1 cellular context compared by ENCODE assay signal in the genomic region with DNA sequence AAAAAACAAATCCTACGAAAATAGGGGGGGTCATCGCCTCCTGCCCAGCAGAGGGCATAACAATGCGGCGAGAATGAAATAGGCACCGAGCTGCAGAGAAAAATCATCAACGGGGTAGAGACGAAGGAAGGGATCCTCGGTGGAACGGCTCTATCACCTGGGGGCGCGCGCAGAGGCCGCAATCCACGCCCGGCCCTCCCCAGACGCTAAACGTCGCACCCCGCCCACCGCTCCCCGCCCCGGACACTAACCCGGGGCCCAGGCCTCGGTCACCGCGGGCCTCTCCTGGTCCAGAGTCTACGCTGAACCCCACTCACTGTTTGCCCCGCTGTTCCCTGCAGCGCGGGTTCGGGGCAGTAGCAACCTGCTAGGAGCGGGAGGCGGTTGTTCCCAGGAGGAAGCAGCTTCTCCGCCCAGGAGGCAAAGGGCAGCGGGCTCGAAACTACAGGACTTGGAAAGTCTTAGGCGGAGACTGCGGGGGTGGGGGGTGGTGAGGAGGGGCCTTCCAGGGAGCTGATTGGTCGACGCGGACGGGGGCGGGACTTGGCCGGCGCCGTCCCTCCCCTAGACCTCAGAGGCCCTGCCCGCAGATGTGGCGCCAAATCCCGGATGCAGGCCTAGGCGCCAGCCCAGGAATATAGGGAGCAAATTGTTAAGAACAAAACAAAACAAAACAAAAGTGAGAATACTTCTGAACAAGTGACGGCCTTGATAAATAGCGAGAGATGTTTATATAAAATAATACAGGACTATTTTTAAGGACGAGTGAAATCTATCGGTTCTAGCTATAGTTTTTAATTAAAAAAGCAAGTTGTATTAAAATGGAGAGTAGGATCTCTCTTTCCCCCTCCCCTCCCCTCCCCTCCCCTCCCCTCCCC.
TF ChIP-seq lines count a peak whose summit lies in the region.

A gene with protein sequence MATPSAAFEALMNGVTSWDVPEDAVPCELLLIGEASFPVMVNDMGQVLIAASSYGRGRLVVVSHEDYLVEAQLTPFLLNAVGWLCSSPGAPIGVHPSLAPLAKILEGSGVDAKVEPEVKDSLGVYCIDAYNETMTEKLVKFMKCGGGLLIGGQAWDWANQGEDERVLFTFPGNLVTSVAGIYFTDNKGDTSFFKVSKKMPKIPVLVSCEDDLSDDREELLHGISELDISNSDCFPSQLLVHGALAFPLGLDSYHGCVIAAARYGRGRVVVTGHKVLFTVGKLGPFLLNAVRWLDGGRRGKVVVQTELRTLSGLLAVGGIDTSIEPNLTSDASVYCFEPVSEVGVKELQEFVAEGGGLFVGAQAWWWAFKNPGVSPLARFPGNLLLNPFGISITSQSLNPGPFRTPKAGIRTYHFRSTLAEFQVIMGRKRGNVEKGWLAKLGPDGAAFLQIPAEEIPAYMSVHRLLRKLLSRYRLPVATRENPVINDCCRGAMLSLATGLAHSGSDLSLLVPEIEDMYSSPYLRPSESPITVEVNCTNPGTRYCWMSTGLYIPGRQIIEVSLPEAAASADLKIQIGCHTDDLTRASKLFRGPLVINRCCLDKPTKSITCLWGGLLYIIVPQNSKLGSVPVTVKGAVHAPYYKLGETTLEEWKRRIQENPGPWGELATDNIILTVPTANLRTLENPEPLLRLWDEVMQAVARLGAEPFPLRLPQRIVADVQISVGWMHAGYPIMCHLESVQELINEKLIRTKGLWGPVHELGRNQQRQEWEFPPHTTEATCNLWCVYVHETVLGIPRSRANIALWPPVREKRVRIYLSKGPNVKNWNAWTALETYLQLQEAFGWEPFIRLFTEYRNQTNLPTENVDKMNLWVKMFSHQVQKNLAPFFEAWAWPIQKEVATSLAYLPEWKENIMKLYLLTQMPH (minus strand): TSS at position 467 of the 878 bp plus-strand sequence. CDS start 25,568 bp downstream, outside the sequence.

TF ChIP-seq in K562, 482 proteins besides CTCF, POLR2A, EP300 and RAD21 (continued from another document and continues in another):
- TF ChIP-seq KLF16 (IDR thresholded peaks at IDR 0.05) (peak; percentile 25; the same call in 1 of the 2 replicates), PML (IDR thresholded peaks at IDR 0.05; ENCODE audit: low read length) (peak; percentile 89), NCOA1 (IDR thresholded peaks at IDR 0.05; ENCODE audit: low read depth) (peak; percentile 14; the same call in 1 of the 2 replicates), GTF2A2 (tag; IDR thresholded peaks at IDR 0.05) (no peak), SIX5 (IDR thresholded peaks at IDR 0.05; ENCODE audit: borderline replicate concordance in 1 of 2, insufficient read depth in 1 of 2, low read depth in 1 of 2, low read length in 2 of 2) (no peak), RBM34 (IDR thresholded peaks at IDR 0.05; ENCODE audit: borderline replicate concordance, insufficient read depth, low read length) (no peak), NCOA2 (IDR thresholded peaks at IDR 0.05; ENCODE audit: partially characterized antibody in 2 of 2) (no peak), SAP30 (IDR thresholded peaks at IDR 0.05; ENCODE audit: borderline replicate concordance, insufficient read depth, low read depth, low read length, poor library complexity, severe bottlenecking) (peak; percentile 79), NR2F6 (CRISPR knock-in tag; IDR thresholded peaks at IDR 0.05) (no peak), ETV6 (IDR thresholded peaks at IDR 0.05; ENCODE audit: borderline replicate concordance in 1 of 2, low read depth in 2 of 2, low read length in 1 of 2) (no peak), ETV6 (CRISPR knock-in tag; IDR thresholded peaks at IDR 0.05; ENCODE audit: borderline replicate concordance) (peak; percentile 87; the same call in 1 of the 2 replicates), CBX8 (IDR thresholded peaks at IDR 0.05; ENCODE audit: borderline replicate concordance, extremely low read depth, low read depth, low read length, poor library complexity, severe bottlenecking) (no peak), ZNF184 (CRISPR knock-in tag; IDR thresholded peaks at IDR 0.05) (no peak), NUFIP1 (IDR thresholded peaks at IDR 0.05; ENCODE audit: partially characterized antibody) (no peak), KDM4B (IDR thresholded peaks at IDR 0.05; ENCODE audit: borderline replicate concordance in 2 of 2, low read depth in 1 of 2) (peak in 1 of 2 experiments; percentile 89; a peak in 1 of 4 replicates), POLR2B (IDR thresholded peaks at IDR 0.05; ENCODE audit: low read depth, partially characterized antibody) (peak; percentile 96), TRIM28 (IDR thresholded peaks at IDR 0.05) (no peak), BDP1 (IDR thresholded peaks at IDR 0.05; ENCODE audit: insufficient read depth, insufficient read length) (no peak), ZNF324 (CRISPR knock-in tag; IDR thresholded peaks at IDR 0.05) (no peak), TARDBP (IDR thresholded peaks at IDR 0.05) (peak; percentile 35; the same call in 1 of the 2 replicates), ZNF785 (CRISPR knock-in tag; IDR thresholded peaks at IDR 0.05) (no peak), ZNF263 (CRISPR knock-in tag; IDR thresholded peaks at IDR 0.05; ENCODE audit: borderline replicate concordance) (no peak), MCM2 (IDR thresholded peaks at IDR 0.05; ENCODE audit: low read depth) (no peak), CHD2 (IDR thresholded peaks at IDR 0.05; ENCODE audit: low read depth, low read length) (no peak), HDAC1 (IDR thresholded peaks at IDR 0.05) (peak in 1 of 2 experiments; percentile 86; a peak in 2 of 4 replicates), ZNF253 (CRISPR knock-in tag; conservative IDR thresholded peaks at IDR 0.05) (no peak), ZKSCAN8 (CRISPR knock-in tag; IDR thresholded peaks at IDR 0.05) (no peak), ARID1B (IDR thresholded peaks at IDR 0.05) (peak; percentile 60), TEAD2 (tag; IDR thresholded peaks at IDR 0.05) (no peak), RBM17 (IDR thresholded peaks at IDR 0.05; ENCODE audit: borderline replicate concordance, low read depth, low read length) (no peak), ZNF668 (CRISPR knock-in tag; IDR thresholded peaks at IDR 0.05) (no peak)
- TF ChIP-seq, protein P1, sequence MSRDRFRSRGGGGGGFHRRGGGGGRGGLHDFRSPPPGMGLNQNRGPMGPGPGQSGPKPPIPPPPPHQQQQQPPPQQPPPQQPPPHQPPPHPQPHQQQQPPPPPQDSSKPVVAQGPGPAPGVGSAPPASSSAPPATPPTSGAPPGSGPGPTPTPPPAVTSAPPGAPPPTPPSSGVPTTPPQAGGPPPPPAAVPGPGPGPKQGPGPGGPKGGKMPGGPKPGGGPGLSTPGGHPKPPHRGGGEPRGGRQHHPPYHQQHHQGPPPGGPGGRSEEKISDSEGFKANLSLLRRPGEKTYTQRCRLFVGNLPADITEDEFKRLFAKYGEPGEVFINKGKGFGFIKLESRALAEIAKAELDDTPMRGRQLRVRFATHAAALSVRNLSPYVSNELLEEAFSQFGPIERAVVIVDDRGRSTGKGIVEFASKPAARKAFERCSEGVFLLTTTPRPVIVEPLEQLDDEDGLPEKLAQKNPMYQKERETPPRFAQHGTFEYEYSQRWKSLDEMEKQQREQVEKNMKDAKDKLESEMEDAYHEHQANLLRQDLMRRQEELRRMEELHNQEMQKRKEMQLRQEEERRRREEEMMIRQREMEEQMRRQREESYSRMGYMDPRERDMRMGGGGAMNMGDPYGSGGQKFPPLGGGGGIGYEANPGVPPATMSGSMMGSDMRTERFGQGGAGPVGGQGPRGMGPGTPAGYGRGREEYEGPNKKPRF (IDR thresholded peaks at IDR 0.05; ENCODE audit: low read depth, low read length), result no peak
- TF ChIP-seq, protein P2, sequence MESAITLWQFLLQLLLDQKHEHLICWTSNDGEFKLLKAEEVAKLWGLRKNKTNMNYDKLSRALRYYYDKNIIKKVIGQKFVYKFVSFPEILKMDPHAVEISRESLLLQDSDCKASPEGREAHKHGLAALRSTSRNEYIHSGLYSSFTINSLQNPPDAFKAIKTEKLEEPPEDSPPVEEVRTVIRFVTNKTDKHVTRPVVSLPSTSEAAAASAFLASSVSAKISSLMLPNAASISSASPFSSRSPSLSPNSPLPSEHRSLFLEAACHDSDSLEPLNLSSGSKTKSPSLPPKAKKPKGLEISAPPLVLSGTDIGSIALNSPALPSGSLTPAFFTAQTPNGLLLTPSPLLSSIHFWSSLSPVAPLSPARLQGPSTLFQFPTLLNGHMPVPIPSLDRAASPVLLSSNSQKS (CRISPR knock-in tag; IDR thresholded peaks at IDR 0.05), result no peak
- TF ChIP-seq, protein P3, sequence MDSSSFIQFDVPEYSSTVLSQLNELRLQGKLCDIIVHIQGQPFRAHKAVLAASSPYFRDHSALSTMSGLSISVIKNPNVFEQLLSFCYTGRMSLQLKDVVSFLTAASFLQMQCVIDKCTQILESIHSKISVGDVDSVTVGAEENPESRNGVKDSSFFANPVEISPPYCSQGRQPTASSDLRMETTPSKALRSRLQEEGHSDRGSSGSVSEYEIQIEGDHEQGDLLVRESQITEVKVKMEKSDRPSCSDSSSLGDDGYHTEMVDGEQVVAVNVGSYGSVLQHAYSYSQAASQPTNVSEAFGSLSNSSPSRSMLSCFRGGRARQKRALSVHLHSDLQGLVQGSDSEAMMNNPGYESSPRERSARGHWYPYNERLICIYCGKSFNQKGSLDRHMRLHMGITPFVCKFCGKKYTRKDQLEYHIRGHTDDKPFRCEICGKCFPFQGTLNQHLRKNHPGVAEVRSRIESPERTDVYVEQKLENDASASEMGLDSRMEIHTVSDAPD (CRISPR knock-in tag; IDR thresholded peaks at IDR 0.05), result no peak
- TF ChIP-seq, protein P4, sequence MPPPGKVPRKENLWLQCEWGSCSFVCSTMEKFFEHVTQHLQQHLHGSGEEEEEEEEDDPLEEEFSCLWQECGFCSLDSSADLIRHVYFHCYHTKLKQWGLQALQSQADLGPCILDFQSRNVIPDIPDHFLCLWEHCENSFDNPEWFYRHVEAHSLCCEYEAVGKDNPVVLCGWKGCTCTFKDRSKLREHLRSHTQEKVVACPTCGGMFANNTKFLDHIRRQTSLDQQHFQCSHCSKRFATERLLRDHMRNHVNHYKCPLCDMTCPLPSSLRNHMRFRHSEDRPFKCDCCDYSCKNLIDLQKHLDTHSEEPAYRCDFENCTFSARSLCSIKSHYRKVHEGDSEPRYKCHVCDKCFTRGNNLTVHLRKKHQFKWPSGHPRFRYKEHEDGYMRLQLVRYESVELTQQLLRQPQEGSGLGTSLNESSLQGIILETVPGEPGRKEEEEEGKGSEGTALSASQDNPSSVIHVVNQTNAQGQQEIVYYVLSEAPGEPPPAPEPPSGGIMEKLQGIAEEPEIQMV (tag; conservative IDR thresholded peaks at IDR 0.05; ENCODE audit: low read depth), result no peak
- TF ChIP-seq, protein P5, sequence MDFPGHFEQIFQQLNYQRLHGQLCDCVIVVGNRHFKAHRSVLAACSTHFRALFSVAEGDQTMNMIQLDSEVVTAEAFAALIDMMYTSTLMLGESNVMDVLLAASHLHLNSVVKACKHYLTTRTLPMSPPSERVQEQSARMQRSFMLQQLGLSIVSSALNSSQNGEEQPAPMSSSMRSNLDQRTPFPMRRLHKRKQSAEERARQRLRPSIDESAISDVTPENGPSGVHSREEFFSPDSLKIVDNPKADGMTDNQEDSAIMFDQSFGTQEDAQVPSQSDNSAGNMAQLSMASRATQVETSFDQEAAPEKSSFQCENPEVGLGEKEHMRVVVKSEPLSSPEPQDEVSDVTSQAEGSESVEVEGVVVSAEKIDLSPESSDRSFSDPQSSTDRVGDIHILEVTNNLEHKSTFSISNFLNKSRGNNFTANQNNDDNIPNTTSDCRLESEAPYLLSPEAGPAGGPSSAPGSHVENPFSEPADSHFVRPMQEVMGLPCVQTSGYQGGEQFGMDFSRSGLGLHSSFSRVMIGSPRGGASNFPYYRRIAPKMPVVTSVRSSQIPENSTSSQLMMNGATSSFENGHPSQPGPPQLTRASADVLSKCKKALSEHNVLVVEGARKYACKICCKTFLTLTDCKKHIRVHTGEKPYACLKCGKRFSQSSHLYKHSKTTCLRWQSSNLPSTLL (IDR thresholded peaks at IDR 0.05), result no peak
- TF ChIP-seq, protein P6, sequence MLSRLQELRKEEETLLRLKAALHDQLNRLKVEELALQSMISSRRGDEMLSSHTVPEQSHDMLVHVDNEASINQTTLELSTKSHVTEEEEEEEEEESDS (CRISPR knock-in tag; IDR thresholded peaks at IDR 0.05), result no peak
- TF ChIP-seq, protein P7, sequence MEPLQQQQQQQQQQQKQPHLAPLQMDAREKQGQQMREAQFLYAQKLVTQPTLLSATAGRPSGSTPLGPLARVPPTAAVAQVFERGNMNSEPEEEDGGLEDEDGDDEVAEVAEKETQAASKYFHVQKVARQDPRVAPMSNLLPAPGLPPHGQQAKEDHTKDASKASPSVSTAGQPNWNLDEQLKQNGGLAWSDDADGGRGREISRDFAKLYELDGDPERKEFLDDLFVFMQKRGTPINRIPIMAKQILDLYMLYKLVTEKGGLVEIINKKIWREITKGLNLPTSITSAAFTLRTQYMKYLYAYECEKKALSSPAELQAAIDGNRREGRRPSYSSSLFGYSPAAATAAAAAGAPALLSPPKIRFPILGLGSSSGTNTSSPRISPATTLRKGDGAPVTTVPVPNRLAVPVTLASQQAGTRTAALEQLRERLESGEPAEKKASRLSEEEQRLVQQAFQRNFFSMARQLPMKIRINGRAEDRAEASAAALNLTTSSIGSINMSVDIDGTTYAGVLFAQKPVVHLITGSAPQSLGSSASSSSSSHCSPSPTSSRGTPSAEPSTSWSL (CRISPR knock-in tag; IDR thresholded peaks at IDR 0.05; ENCODE audit: borderline replicate concordance), result peak; percentile 84; the same call in 1 of the 2 replicates
- TF ChIP-seq, protein P8, sequence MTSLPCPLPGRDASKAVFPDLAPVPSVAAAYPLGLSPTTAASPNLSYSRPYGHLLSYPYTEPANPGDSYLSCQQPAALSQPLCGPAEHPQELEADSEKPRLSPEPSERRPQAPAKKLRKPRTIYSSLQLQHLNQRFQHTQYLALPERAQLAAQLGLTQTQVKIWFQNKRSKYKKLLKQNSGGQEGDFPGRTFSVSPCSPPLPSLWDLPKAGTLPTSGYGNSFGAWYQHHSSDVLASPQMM (CRISPR knock-in tag; IDR thresholded peaks at IDR 0.05), result no peak
- TF ChIP-seq, protein P9, sequence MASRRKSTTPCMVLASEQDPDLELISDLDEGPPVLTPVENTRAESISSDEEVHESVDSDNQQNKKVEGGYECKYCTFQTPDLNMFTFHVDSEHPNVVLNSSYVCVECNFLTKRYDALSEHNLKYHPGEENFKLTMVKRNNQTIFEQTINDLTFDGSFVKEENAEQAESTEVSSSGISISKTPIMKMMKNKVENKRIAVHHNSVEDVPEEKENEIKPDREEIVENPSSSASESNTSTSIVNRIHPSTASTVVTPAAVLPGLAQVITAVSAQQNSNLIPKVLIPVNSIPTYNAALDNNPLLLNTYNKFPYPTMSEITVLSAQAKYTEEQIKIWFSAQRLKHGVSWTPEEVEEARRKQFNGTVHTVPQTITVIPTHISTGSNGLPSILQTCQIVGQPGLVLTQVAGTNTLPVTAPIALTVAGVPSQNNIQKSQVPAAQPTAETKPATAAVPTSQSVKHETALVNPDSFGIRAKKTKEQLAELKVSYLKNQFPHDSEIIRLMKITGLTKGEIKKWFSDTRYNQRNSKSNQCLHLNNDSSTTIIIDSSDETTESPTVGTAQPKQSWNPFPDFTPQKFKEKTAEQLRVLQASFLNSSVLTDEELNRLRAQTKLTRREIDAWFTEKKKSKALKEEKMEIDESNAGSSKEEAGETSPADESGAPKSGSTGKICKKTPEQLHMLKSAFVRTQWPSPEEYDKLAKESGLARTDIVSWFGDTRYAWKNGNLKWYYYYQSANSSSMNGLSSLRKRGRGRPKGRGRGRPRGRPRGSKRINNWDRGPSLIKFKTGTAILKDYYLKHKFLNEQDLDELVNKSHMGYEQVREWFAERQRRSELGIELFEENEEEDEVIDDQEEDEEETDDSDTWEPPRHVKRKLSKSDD (conservative IDR thresholded peaks at IDR 0.05; ENCODE audit: low read length), result no peak
